Comparison of ENCODE assay signal across 33 cellular contexts in the genomic region with DNA sequence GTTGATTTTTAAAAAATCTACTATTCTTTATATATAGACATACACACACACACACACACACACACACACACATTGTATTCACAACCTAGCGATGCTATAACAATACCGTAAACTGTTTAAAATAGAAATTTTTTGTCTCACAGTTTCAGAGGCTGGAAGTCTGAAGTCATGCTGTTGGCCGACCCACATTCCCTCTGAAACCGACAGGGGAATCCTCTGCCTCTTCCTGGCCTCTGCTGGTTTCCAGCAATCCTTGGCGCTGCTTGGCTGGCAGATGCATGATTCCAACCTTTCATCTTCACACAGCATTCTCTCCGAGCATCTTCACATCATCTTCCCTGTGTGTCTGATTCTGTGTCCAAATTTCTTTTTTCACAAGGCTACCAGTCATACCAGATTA.
"Had no signal": no experiment of that assay in that cellular context is flagged by ENCODE, and none has a peak within 500 bp of the region (broad histone marks: within the 10 kb centered on the region; RNA-seq: fewer than 3 reads in every experiment).

No MANE protein-coding gene starts in this region.

- H3K4me2 ChIP-seq: SK-N-SH had no signal

- H3K9me3 ChIP-seq: ascending aorta, MG63, Peyer's patch, SJSA1, SK-N-SH had no signal

- H3K4me1 Mint-ChIP-seq: central memory CD8-positive, alpha-beta T cell had no signal

- ATAC-seq: activated CD8-positive, alpha-beta T cell treated with anti-CD3 and anti-CD28 coated beads, Interleukin-2, amount 10 ng/mL, durations not matched to agents 7 days and 5 days; activated T-cell treated with anti-CD3 and anti-CD28 coated beads, Interleukin-2, amount 50 U/mL, for 4 hours; PC-3 had no signal

- H3K4me1 ChIP-seq: ascending aorta, SJSA1 had no signal

- H3K27me3 ChIP-seq: ascending aorta, cardiac muscle cell, MG63, Peyer's patch, SJSA1 had no signal

- H3K9ac ChIP-seq: SK-N-SH had no signal

- H3K4me3 ChIP-seq: ascending aorta, cardiac muscle cell, MG63, Peyer's patch, SJSA1 had no signal

- H3K27ac Mint-ChIP-seq: activated CD4-positive, alpha-beta T cell treated with anti-CD3 and anti-CD28 coated beads, Interleukin-2, amount 10 ng/mL, durations not matched to agents 24 days and 14 days; activated CD8-positive, alpha-beta T cell treated with anti-CD3 and anti-CD28 coated beads, Interleukin-2, amount 10 ng/mL, durations not matched to agents 7 days and 5 days; activated naive CD8-positive, alpha-beta T cell treated with anti-CD3 and anti-CD28 coated beads, Interleukin-2, amount 10 ng/mL, durations not matched to agents 7 days and 5 days; T-helper 1 cell treated with Interleukin-12 subunit alpha and Interleukin-12 subunit beta and Interleukin-4 antibody, amounts not matched to agents 30 μg/mL and 1 μg/mL, for 36 hours; T-helper 2 cell treated with Interferon-gamma antibody and Interleukin-4, amounts not matched to agents 5 μg/mL and 100 μg/mL, for 36 hours had no signal

- H3K4me3 Mint-ChIP-seq: activated CD4-positive, alpha-beta T cell treated with anti-CD3 and anti-CD28 coated beads, Interleukin-2, amount 10 ng/mL, durations not matched to agents 24 days and 14 days; activated CD8-positive, alpha-beta T cell treated with anti-CD3 and anti-CD28 coated beads, Interleukin-2, amount 10 ng/mL, durations not matched to agents 7 days and 5 days; activated naive CD8-positive, alpha-beta T cell treated with anti-CD3 and anti-CD28 coated beads, Interleukin-2, amount 10 ng/mL, durations not matched to agents 7 days and 5 days; activated T-cell treated with anti-CD3 and anti-CD28 coated beads, Interleukin-2, amount 50 U/mL, for 4 hours; central memory CD8-positive, alpha-beta T cell; T-helper 1 cell treated with Interleukin-12 subunit alpha and Interleukin-12 subunit beta and Interleukin-4 antibody, amounts not matched to agents 30 μg/mL and 1 μg/mL, for 36 hours; T-helper 2 cell treated with Interferon-gamma antibody and Interleukin-4, amounts not matched to agents 5 μg/mL and 100 μg/mL, for 36 hours had no signal

- H3K36me3 Mint-ChIP-seq: activated naive CD8-positive, alpha-beta T cell treated with anti-CD3 and anti-CD28 coated beads, Interleukin-2, amount 10 ng/mL, durations not matched to agents 7 days and 5 days had no signal

- H3K36me3 ChIP-seq: ascending aorta, cardiac muscle cell, MG63, Peyer's patch, SJSA1 had no signal

- H3K27ac ChIP-seq: ascending aorta, cardiac muscle cell, Peyer's patch, SJSA1 had no signal

- DNase-seq: activated CD4-positive, alpha-beta T cell treated with anti-CD3 and anti-CD28 coated beads, Interleukin-2, amount 10 ng/mL, durations not matched to agents 24 days and 14 days; activated CD4-positive, alpha-beta T cell treated with anti-CD3 and anti-CD28 coated beads, Interleukin-2, amount 50 U/mL, for 48 hours; activated CD8-positive, alpha-beta T cell treated with anti-CD3 and anti-CD28 coated beads, Interleukin-2, amount 10 ng/mL, durations not matched to agents 7 days and 5 days; activated effector memory CD4-positive, alpha-beta T cell treated with Interleukin-2 at 50 U/mL for 16 hours; activated naive CD4-positive, alpha-beta T cell; activated naive CD4-positive, alpha-beta T cell treated with anti-CD3 and anti-CD28 coated beads, Interleukin-2, amount 50 U/mL, for 16 hours; activated naive CD8-positive, alpha-beta T cell treated with anti-CD3 and anti-CD28 coated beads, Interleukin-2, amount 10 ng/mL, durations not matched to agents 7 days and 5 days; activated T-cell treated with anti-CD3 and anti-CD28 coated beads, Interleukin-2, amount 50 U/mL, for 4 hours; amygdala; Kasumi-1; KG1; MG63; NCI-H1048; NCI-H1105 treated with DMSO at 0.1 percent for 48 hours; NCI-H1436; NCI-H1694 treated with DMSO at 0.1 percent for 48 hours; NCI-H2029; NCI-H2171; NCI-H510A; NCI-H526; NCI-H748 treated with DMSO at 0.1 percent for 48 hours; NK-92 treated with Interleukin-12 subunit alpha and Interleukin-12 subunit beta, amount 100 ng/mL, for 24 hours; PC-3; Peyer's patch; RPMI8226; SHP77 treated with DMSO at 0.1 percent for 48 hours; SK-N-SH had no signal

- H3K27me3 Mint-ChIP-seq: activated CD4-positive, alpha-beta T cell treated with anti-CD3 and anti-CD28 coated beads, Interleukin-2, amount 10 ng/mL, durations not matched to agents 24 days and 14 days; activated naive CD8-positive, alpha-beta T cell treated with anti-CD3 and anti-CD28 coated beads, Interleukin-2, amount 10 ng/mL, durations not matched to agents 7 days and 5 days had no signal

- H3K9me3 Mint-ChIP-seq: activated T-cell treated with anti-CD3 and anti-CD28 coated beads, Interleukin-2, amount 50 U/mL, for 4 hours; central memory CD8-positive, alpha-beta T cell; T-helper 1 cell treated with Interleukin-12 subunit alpha and Interleukin-12 subunit beta and Interleukin-4 antibody, amounts not matched to agents 30 μg/mL and 1 μg/mL, for 36 hours; T-helper 2 cell treated with Interferon-gamma antibody and Interleukin-4, amounts not matched to agents 5 μg/mL and 100 μg/mL, for 36 hours had no signal
